In the genomic region with DNA sequence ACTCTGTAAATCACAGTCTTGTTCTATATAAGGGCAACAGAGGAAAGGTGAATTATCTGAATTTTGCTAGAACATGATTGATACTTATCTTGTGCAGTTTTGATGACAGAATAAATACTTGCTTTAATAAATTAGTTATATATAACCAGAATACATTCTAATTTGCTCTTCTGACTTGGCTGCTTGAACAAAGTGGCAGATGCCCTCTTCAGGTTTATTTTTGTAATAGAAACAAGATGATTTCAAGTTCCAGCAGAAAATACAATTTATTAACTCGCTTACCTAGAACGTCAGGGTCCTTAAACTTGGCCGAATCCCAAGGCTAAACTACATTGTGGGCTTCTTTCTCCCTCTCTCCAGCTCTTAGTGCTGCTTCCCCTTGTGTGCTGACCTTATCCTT, we compare ENCODE assay signal across 1 cellular context.
TF ChIP-seq lines count a peak whose summit lies in the region.

No MANE protein-coding gene starts in this region.

TF ChIP-seq in IMR-90, 13 proteins besides CTCF, POLR2A, EP300 and RAD21:
- TF ChIP-seq NFE2L2 (IDR thresholded peaks at IDR 0.05; ENCODE audit: low read depth, low read length) (no peak), SMC3 (IDR thresholded peaks at IDR 0.05; ENCODE audit: low read depth, low read length) (no peak), CHD1 (IDR thresholded peaks at IDR 0.05; ENCODE audit: low read depth, low read length) (no peak), USF2 (IDR thresholded peaks at IDR 0.05; ENCODE audit: low read depth, low read length) (no peak), RFX5 (IDR thresholded peaks at IDR 0.05; ENCODE audit: low read depth, low read length) (no peak), MAFK (IDR thresholded peaks at IDR 0.05; ENCODE audit: low read depth, low read length) (no peak)
- TF ChIP-seq, protein P1, sequence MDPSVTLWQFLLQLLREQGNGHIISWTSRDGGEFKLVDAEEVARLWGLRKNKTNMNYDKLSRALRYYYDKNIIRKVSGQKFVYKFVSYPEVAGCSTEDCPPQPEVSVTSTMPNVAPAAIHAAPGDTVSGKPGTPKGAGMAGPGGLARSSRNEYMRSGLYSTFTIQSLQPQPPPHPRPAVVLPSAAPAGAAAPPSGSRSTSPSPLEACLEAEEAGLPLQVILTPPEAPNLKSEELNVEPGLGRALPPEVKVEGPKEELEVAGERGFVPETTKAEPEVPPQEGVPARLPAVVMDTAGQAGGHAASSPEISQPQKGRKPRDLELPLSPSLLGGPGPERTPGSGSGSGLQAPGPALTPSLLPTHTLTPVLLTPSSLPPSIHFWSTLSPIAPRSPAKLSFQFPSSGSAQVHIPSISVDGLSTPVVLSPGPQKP (IDR thresholded peaks at IDR 0.05; ENCODE audit: borderline replicate concordance, low read depth, low read length): no peak
